Comparison of ENCODE assay signal across 10 cellular contexts in the genomic region with DNA sequence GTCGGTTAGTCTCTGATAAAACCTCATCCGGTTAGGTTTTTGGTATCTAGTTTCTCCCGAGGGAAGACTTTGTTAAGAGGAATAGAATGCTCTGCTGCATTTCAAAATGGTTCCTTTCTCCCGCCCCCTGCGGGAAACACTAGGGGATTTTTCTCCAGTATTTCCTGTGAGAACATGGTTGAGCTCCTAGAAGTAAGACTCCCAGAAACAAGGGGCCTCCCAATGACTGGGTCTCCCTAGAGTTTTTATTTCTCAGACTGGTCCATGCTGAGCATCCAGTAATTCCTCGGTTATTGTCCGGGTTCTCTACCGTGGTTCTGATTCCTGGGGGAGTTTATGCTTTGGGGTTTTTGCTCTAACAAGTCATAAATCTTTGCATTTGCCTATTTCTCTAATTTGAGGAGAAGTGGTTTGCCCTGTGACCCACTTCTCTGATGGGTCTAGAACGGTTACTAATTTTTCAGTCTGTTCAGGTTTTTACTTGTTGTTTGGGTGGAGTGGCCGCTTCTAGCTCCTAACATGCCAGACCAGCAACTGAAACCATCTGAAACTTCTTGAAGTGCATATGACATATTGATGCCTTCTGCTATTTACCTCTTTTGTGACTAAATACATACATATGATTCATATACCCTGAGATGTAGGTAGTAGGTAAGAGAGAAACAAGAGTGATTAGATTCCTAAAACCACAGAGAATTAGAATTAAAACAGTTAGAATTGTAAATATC. TPM values are rescaled to one million over a fixed set of nuclear protein-coding genes. Genes with fewer than 3 reads are reported as not detected.
DNase-seq lines count a peak whose midpoint lies in the region; ATAC-seq and TF ChIP-seq lines count a peak whose summit lies in the region.
"Had no signal": no experiment of that assay in that cellular context is flagged by ENCODE, and none has a peak within 500 bp of the region (broad histone marks: within the 10 kb centered on the region; RNA-seq: fewer than 3 reads in every experiment).

No MANE protein-coding gene starts in this region.

- no peaks in the 10 kb centered on the region for H3K4me1 ChIP-seq in mammary epithelial cell (ENCODE audit: insufficient read depth, low read length)
- H3K4me1 ChIP-seq in breast epithelium, result no peaks in the 10 kb centered on the region
- no peaks in the 10 kb centered on the region for H3K4me1 ChIP-seq in SJCRH30
- H3K4me1 ChIP-seq: psoas muscle had no signal

- H3K79me2 ChIP-seq in mammary epithelial cell (ENCODE audit: insufficient read depth, low read length), result no peaks in the 10 kb centered on the region

- H4K20me1 ChIP-seq in mammary epithelial cell (ENCODE audit: insufficient read depth, low read length), result no peaks in the 10 kb centered on the region

- BruUV-seq in mammary epithelial cell (replicated peaks; lab: Mats Ljungman, UMichigan), result no TSS peak

- DNase-seq in mammary epithelial cell, result no peak
- DNase-seq in breast epithelium (ENCODE audit: low spot score in 2 of 2), result no peak
- DNase-seq in activated CD4-positive, alpha-beta memory T cell treated with anti-CD3 and anti-CD28 coated beads for 36 hours, result peak; percentile 42
- DNase-seq in SJCRH30, result no peak
- no peak for DNase-seq in foreskin melanocyte
- no peak for DNase-seq in lower leg skin (ENCODE audit: low spot score in 2 of 2)
- DNase-seq in H4 (ENCODE audit: low spot score), result no peak
- DNase-seq: C1 segment of cervical spinal cord, psoas muscle had no signal

- no peak overlapping the region for H3K4me2 ChIP-seq in mammary epithelial cell (ENCODE audit: insufficient read depth, low read depth, low read length)

- WGBS in mammary epithelial cell (ENCODE audit: low coverage, missing lambda C conversion rate), result 72% methylated on average over 10 of the region's 10 CpGs
- 47 to 56% methylated on average over 10 of the region's 10 CpGs for WGBS in lower leg skin, 2 donors

- intact Hi-C loops in mammary epithelial cell (cut with micrococcal nuclease), result loop anchor here (2.0 kb wide), 3 partner anchors 211 to 363 kb away; no protein-coding TSS in a partner anchor
- intact Hi-C loops in breast epithelium (cut with DNase I; ENCODE audit: low total_unique reads), result no loop called here
- intact Hi-C loops in activated CD4-positive, alpha-beta memory T cell treated with anti-CD3 and anti-CD28 coated beads for 36 hours (cut with micrococcal nuclease), result loop anchor here (1.0 kb wide), 3 partner anchors 22 to 210 kb away; no protein-coding TSS in a partner anchor
- intact Hi-C loops in lower leg skin (cut with DNase I; ENCODE audit: low total_unique reads), result loop anchor here (10.0 kb wide), 2 partner anchors 205 to 255 kb away; no protein-coding TSS in a partner anchor

- no peaks in the 10 kb centered on the region for H3K9me3 Mint-ChIP-seq in activated CD4-positive, alpha-beta memory T cell treated with anti-CD3 and anti-CD28 coated beads for 36 hours

- peak overlapping the region; percentile 93 for H3K27ac Mint-ChIP-seq in activated CD4-positive, alpha-beta memory T cell treated with anti-CD3 and anti-CD28 coated beads for 36 hours

- CTCF ChIA-PET in mammary epithelial cell (lab: Charles Lee; ENCODE audit: low non-redundant PET), result interaction anchor here (0.7 kb wide), 1 partner anchor 18 kb away, joined by 5 read pairs; no protein-coding TSS in a partner anchor
- CTCF ChIA-PET in activated CD4-positive, alpha-beta memory T cell treated with anti-CD3 and anti-CD28 coated beads for 36 hours (lab: Charles Lee), result interaction anchor here (0.9 to 6.8 kb wide), 15 partner anchors 8 to 301 kb away, joined by 3 to 161 read pairs (median 11); a partner anchor contains a TSS

- no peaks in the 10 kb centered on the region for H3K27me3 Mint-ChIP-seq in activated CD4-positive, alpha-beta memory T cell treated with anti-CD3 and anti-CD28 coated beads for 36 hours

- no peak overlapping the region for H3K27ac ChIP-seq in mammary epithelial cell (ENCODE audit: insufficient read depth, low read depth, low read length)
- no peak overlapping the region for H3K27ac ChIP-seq in breast epithelium
- H3K27ac ChIP-seq in SJCRH30, result no peak overlapping the region
- H3K27ac ChIP-seq: psoas muscle had no signal

- POLR2A ChIA-PET in activated CD4-positive, alpha-beta memory T cell treated with anti-CD3 and anti-CD28 coated beads for 36 hours (lab: Charles Lee), result interaction anchor here (1.0 to 1.7 kb wide), 3 partner anchors 23 to 26 kb away, joined by 4 to 5 read pairs (median 5); no protein-coding TSS in a partner anchor

- TF ChIP-seq CTCF in mammary epithelial cell (conservative IDR thresholded peaks at IDR 0.05 in 1 of 2, IDR thresholded peaks at IDR 0.05 in 1 of 2; ENCODE audit: extremely low read depth in 1 of 2, insufficient read depth in 1 of 2, low read depth in 1 of 2, low read length in 2 of 2) (no peak), breast epithelium (IDR thresholded peaks at IDR 0.05) (no peak), lower leg skin (IDR thresholded peaks at IDR 0.05) (no peak)

- dilution Hi-C loops in mammary epithelial cell (cut with HindIII; ENCODE audit: low sequenced_read_pairs), result loop anchor here (5.0 kb wide), 1 partner anchor 102 kb away; no protein-coding TSS in a partner anchor

- H3K27me3 ChIP-seq in mammary epithelial cell (ENCODE audit: insufficient read depth, low read length), result no peaks in the 10 kb centered on the region
- no peaks in the 10 kb centered on the region for H3K27me3 ChIP-seq in breast epithelium
- no peaks in the 10 kb centered on the region for H3K27me3 ChIP-seq in SJCRH30

- H3K9ac ChIP-seq in mammary epithelial cell (ENCODE audit: insufficient read depth, low read length), result no peak overlapping the region

- peak overlapping the region; percentile 69 for H2AFZ ChIP-seq in mammary epithelial cell (ENCODE audit: low read depth, low read length)

- H3K9me3 ChIP-seq in mammary epithelial cell (replicated peaks; ENCODE audit: insufficient read depth, low read length), result no peaks in the 10 kb centered on the region
- no peaks in the 10 kb centered on the region for H3K9me3 ChIP-seq in breast epithelium
- H3K9me3 ChIP-seq in SJCRH30 (replicated peaks), result no peaks in the 10 kb centered on the region
- H3K9me3 ChIP-seq: psoas muscle had no signal

- in situ Hi-C loops in mammary epithelial cell (cut with MboI; ENCODE audit: low sequenced_read_pairs in 2 of 2), result loop anchor here (5.0 to 10.0 kb wide), 2 partner anchors 107 to 205 kb away; a partner anchor contains a TSS

- peak; percentile 85 for ATAC-seq in HG02884 (IDR thresholded peaks at IDR 0.05; ENCODE audit: unreplicated experiment)
- ATAC-seq: psoas muscle had no signal

- H3K4me3 ChIP-seq in mammary epithelial cell (replicated peaks in 1 of 3; ENCODE audit: insufficient read depth in 1 of 3, low read depth in 2 of 3, low read length in 3 of 3), result no peak overlapping the region
- no peak overlapping the region for H3K4me3 ChIP-seq in breast epithelium
- no peak overlapping the region for H3K4me3 ChIP-seq in SJCRH30
- no peak overlapping the region for H3K4me3 ChIP-seq in lower leg skin (ENCODE audit: low read depth, poor library complexity, severe bottlenecking)
- H3K4me3 ChIP-seq: psoas muscle had no signal

- H3K36me3 ChIP-seq in mammary epithelial cell (ENCODE audit: insufficient read depth, low read length), result no peaks in the 10 kb centered on the region
- no peaks in the 10 kb centered on the region for H3K36me3 ChIP-seq in breast epithelium
- H3K36me3 ChIP-seq in SJCRH30, result no peaks in the 10 kb centered on the region

- no peak for TF ChIP-seq POLR2A in breast epithelium (IDR thresholded peaks at IDR 0.05)
- no peak for TF ChIP-seq POLR2A in lower leg skin (IDR thresholded peaks at IDR 0.05)

- peaks cover 81% of the 10 kb centered on the region for H3K36me3 Mint-ChIP-seq in activated CD4-positive, alpha-beta memory T cell treated with anti-CD3 and anti-CD28 coated beads for 36 hours

- H3K4me3 Mint-ChIP-seq in activated CD4-positive, alpha-beta memory T cell treated with anti-CD3 and anti-CD28 coated beads for 36 hours, result peak overlapping the region; percentile 48

- H3K4me1 Mint-ChIP-seq in activated CD4-positive, alpha-beta memory T cell treated with anti-CD3 and anti-CD28 coated beads for 36 hours (ENCODE audit: low read depth), result peaks cover 88% of the 10 kb centered on the region

RNA-seq across cellular contexts. Expression of a gene that starts 25.1 kb away (rescaled TPM):
- not detected for total RNA-seq in mammary epithelial cell
- polyA plus RNA-seq in mammary epithelial cell, result not detected
- not detected for polyA minus RNA-seq in mammary epithelial cell
- 1 to 10 TPM; 1.3 to 6.2 (median 2.2) TPM for total RNA-seq in breast epithelium
- 10 to 100 TPM; 73.9 to 74.8 TPM for total RNA-seq in activated CD4-positive, alpha-beta memory T cell treated with anti-CD3 and anti-CD28 coated beads for 36 hours
- total RNA-seq in SJCRH30 (2014; rRNA removed; shearing (Covaris generic)), result not detected in 2 replicates
- total RNA-seq in lower leg skin, result under 1 TPM in 1 of 4 donors, not detected in 3; 0.68 TPM
- 1.8 and 11.7 TPM in 2 replicates for total RNA-seq in H4 (2014; rRNA removed; shearing (Covaris generic))
